Comparison of ENCODE assay signal across 1 cellular context in genomic region chr1:12231276-12231595, GRCh38.
TF ChIP-seq lines count a peak whose summit lies in the region.

No MANE protein-coding gene starts in this region.

TF ChIP-seq in HepG2, 621 proteins besides CTCF, POLR2A, EP300 and RAD21 (continued from another document):
- no peak for TF ChIP-seq BCL3 (CRISPR knock-in tag; IDR thresholded peaks at IDR 0.05)
- no peak for TF ChIP-seq ZNF354B (CRISPR knock-in tag; IDR thresholded peaks at IDR 0.05)
- TF ChIP-seq STAT6 (CRISPR knock-in tag; IDR thresholded peaks at IDR 0.05; ENCODE audit: borderline replicate concordance), result no peak
- no peak for TF ChIP-seq RNF219 (CRISPR knock-in tag; IDR thresholded peaks at IDR 0.05)
- TF ChIP-seq PBX2 (CRISPR knock-in tag; IDR thresholded peaks at IDR 0.05), result no peak
